Comparison of ENCODE assay signal across 9 cellular contexts in genomic region chr20:17557675-17558006, GRCh38. TPM values are rescaled to one million over a fixed set of nuclear protein-coding genes. Genes with fewer than 3 reads are reported as not detected.
DNase-seq lines count a peak whose midpoint lies in the region; ATAC-seq and TF ChIP-seq lines count a peak whose summit lies in the region.
"Had no signal": no experiment of that assay in that cellular context is flagged by ENCODE, and none has a peak within 500 bp of the region (broad histone marks: within the 10 kb centered on the region; RNA-seq: fewer than 3 reads in every experiment).

No MANE protein-coding gene starts in this region.

- H3K27ac ChIP-seq in SK-N-SH (ENCODE audit: low read depth in 2 of 2, low read length in 1 of 2) (peak overlapping the region; percentile 84 to 100; a peak in 3 of 4 replicates), stomach smooth muscle (ENCODE audit: low read length) (peak overlapping the region; percentile 98)
- H3K27ac ChIP-seq in CD8-positive, alpha-beta T cell (ENCODE audit: low read depth, low read length): no peak overlapping the region

- intact Hi-C loops in head of caudate nucleus (cut with DNase I): no loop called here
- intact Hi-C loops in CD8-positive, alpha-beta T cell (cut with DNase I, micrococcal nuclease): no loop called here

- 12% methylated on average over 3 of the region's 3 CpGs for WGBS in SK-N-SH (ENCODE audit: low lambda C conversion rate)

- DNase-seq in DMS153 (lab: John Stamatoyannopoulos, UW): peak; percentile 52
- no peak for DNase-seq in DMS153 treated with DMSO at 0.1 percent for 48 hours (lab: John Stamatoyannopoulos, UW; ENCODE audit: unreplicated experiment)
- DNase-seq in SK-N-SH: no peak
- peak; percentile 67 for DNase-seq in glomerular visceral epithelial cell (ENCODE audit: extremely low spot score)
- no peak for DNase-seq in head of caudate nucleus
- no peak for DNase-seq in CD8-positive, alpha-beta T cell

- no peaks in the 10 kb centered on the region for H3K9me3 ChIP-seq in SK-N-SH
- no peaks in the 10 kb centered on the region for H3K9me3 ChIP-seq in stomach smooth muscle (ENCODE audit: control insufficient read depth in 2 of 2, low read length in 2 of 2)
- H3K9me3 ChIP-seq in CD8-positive, alpha-beta T cell (ENCODE audit: low read length): no peaks in the 10 kb centered on the region

- H3K79me2 ChIP-seq in SK-N-SH (ENCODE audit: insufficient read depth): peaks cover 7% of the 10 kb centered on the region; the same call in 1 of the 2 replicates

- no peaks in the 10 kb centered on the region for H3K36me3 ChIP-seq in SK-N-SH (replicated peaks in 1 of 2; ENCODE audit: control insufficient read depth in 1 of 2, insufficient read depth in 2 of 2, low read length in 1 of 2)
- H3K36me3 ChIP-seq in stomach smooth muscle (ENCODE audit: control insufficient read depth in 2 of 2, insufficient read depth in 2 of 2, low read length in 2 of 2): no peaks in the 10 kb centered on the region
- H3K36me3 ChIP-seq in CD8-positive, alpha-beta T cell (ENCODE audit: insufficient read depth, low read length): no peaks in the 10 kb centered on the region

- no peak overlapping the region for H3K27ac Mint-ChIP-seq in CD8-positive, alpha-beta T cell
- H3K27ac Mint-ChIP-seq: memory B cell had no signal

- H3K4me3 ChIP-seq in SK-N-SH (ENCODE audit: low read depth in 2 of 2, low read length in 1 of 2) (peak overlapping the region in 1 of 2 experiments; percentile 56; a peak in 2 of 4 replicates), stomach smooth muscle (ENCODE audit: low read length in 2 of 2) (peak overlapping the region in 1 of 2 donors; percentile 49)
- H3K4me3 ChIP-seq in CD8-positive, alpha-beta T cell (ENCODE audit: low read depth, low read length): no peak overlapping the region

- no peaks in the 10 kb centered on the region for H4K20me1 ChIP-seq in SK-N-SH (ENCODE audit: insufficient read depth)

- H3K27me3 Mint-ChIP-seq in CD8-positive, alpha-beta T cell (ENCODE audit: low read depth): no peaks in the 10 kb centered on the region

- peak in 1 of 2 experiments; percentile 9; a peak in 1 of 4 replicates for TF ChIP-seq EP300 in SK-N-SH (IDR thresholded peaks at IDR 0.05; ENCODE audit: borderline replicate concordance in 1 of 2, low read depth in 1 of 2, low read length in 1 of 2)

- no peak for TF ChIP-seq CTCF in SK-N-SH (IDR thresholded peaks at IDR 0.05)
- no peak for TF ChIP-seq CTCF in CD8-positive, alpha-beta T cell (IDR thresholded peaks at IDR 0.05)

- no peaks in the 10 kb centered on the region for H3K4me1 Mint-ChIP-seq in CD8-positive, alpha-beta T cell (ENCODE audit: low read depth)
- H3K4me1 Mint-ChIP-seq: memory B cell had no signal

- H3F3A ChIP-seq in SK-N-SH (replicated peaks; ENCODE audit: insufficient read depth): peaks cover 41% of the 10 kb centered on the region

- H3K4me2 ChIP-seq in SK-N-SH: peak overlapping the region; percentile 64

- no peak overlapping the region for H3K4me3 Mint-ChIP-seq in CD8-positive, alpha-beta T cell
- H3K4me3 Mint-ChIP-seq: memory B cell had no signal

- POLR2A ChIA-PET in SK-N-SH (lab: Yijun Ruan, JAX): no interaction called here
- POLR2A ChIA-PET in CD8-positive, alpha-beta T cell (lab: Charles Lee): no interaction called here

- no peaks in the 10 kb centered on the region for H3K9me2 ChIP-seq in SK-N-SH

- H3K4me1 ChIP-seq in SK-N-SH (ENCODE audit: control insufficient read depth in 1 of 2, insufficient read depth in 2 of 2, low read depth in 1 of 2, low read length in 1 of 2) (peaks cover 7 to 16% of the 10 kb centered on the region in 2 experiments; a peak in 3 of 4 replicates), stomach smooth muscle (ENCODE audit: control insufficient read depth, insufficient read depth, low read length) (peaks cover 43% of the 10 kb centered on the region)
- no peaks in the 10 kb centered on the region for H3K4me1 ChIP-seq in CD8-positive, alpha-beta T cell (ENCODE audit: insufficient read depth, low read length)

- no peak for ATAC-seq in HG03565 (IDR thresholded peaks at IDR 0.05; ENCODE audit: unreplicated experiment)
- no peak for ATAC-seq in CD8-positive, alpha-beta T cell

- no peaks in the 10 kb centered on the region for H3K27me3 ChIP-seq in SK-N-SH (ENCODE audit: insufficient read depth)
- no peaks in the 10 kb centered on the region for H3K27me3 ChIP-seq in stomach smooth muscle (ENCODE audit: control insufficient read depth in 1 of 2, insufficient read depth in 2 of 2, low read length in 2 of 2)
- H3K27me3 ChIP-seq in CD8-positive, alpha-beta T cell (ENCODE audit: insufficient read depth, low read length): no peaks in the 10 kb centered on the region

- no peak overlapping the region for H2AFZ ChIP-seq in SK-N-SH (ENCODE audit: low read depth)

- no peak for TF ChIP-seq RAD21 in SK-N-SH (IDR thresholded peaks at IDR 0.05; ENCODE audit: low read length)

- no peaks in the 10 kb centered on the region for H3K36me3 Mint-ChIP-seq in CD8-positive, alpha-beta T cell
- H3K36me3 Mint-ChIP-seq: memory B cell had no signal

- CTCF ChIA-PET in SK-N-SH (lab: Yijun Ruan, JAX): interaction anchor here (1.0 to 1.4 kb wide), 4 partner anchors 12 to 124 kb away, joined by 3 to 6 read pairs (median 4); partner anchors contain the start of genes DSTN and RRBP1
- CTCF ChIA-PET in CD8-positive, alpha-beta T cell (lab: Charles Lee): interaction anchor here (1.3 to 1.7 kb wide), 2 partner anchors 21 to 92 kb away, joined by 3 to 6 read pairs; no protein-coding TSS in a partner anchor

- H3K9me3 Mint-ChIP-seq in CD8-positive, alpha-beta T cell: no peaks in the 10 kb centered on the region
- H3K9me3 Mint-ChIP-seq: memory B cell had no signal

- H3K9ac ChIP-seq in SK-N-SH: peak overlapping the region; percentile 83
- peak overlapping the region; percentile 49 to 66 for H3K9ac ChIP-seq in stomach smooth muscle (ENCODE audit: low read length in 2 of 2)

TF ChIP-seq in SK-N-SH, 30 proteins besides CTCF, POLR2A, EP300 and RAD21:
- no peak for TF ChIP-seq SIN3A (IDR thresholded peaks at IDR 0.05; ENCODE audit: borderline replicate concordance, low read depth, low read length)
- TF ChIP-seq POLR2AphosphoS5 (IDR thresholded peaks at IDR 0.05; ENCODE audit: low read depth, low read length): peak; percentile 11; the same call in 1 of the 2 replicates
- no peak for TF ChIP-seq FOXM1 (IDR thresholded peaks at IDR 0.05; ENCODE audit: low read depth)
- TF ChIP-seq NFIC (IDR thresholded peaks at IDR 0.05; ENCODE audit: borderline replicate concordance): peak; percentile 55
- TF ChIP-seq TAF1 (IDR thresholded peaks at IDR 0.05; ENCODE audit: borderline replicate concordance, low read depth, low read length): no peak
- TF ChIP-seq JUND (IDR thresholded peaks at IDR 0.05): peak; percentile 65
- peak; percentile 27; the same call in 1 of the 2 replicates for TF ChIP-seq PBX3 (IDR thresholded peaks at IDR 0.05)
- TF ChIP-seq TEAD4 (IDR thresholded peaks at IDR 0.05; ENCODE audit: borderline replicate concordance, insufficient read depth): no peak
- peak; percentile 70; the same call in 1 of the 2 replicates for TF ChIP-seq FOSL2 (IDR thresholded peaks at IDR 0.05; ENCODE audit: borderline replicate concordance, low read depth)
- no peak for TF ChIP-seq GATA2 (CRISPR knock-in tag; IDR thresholded peaks at IDR 0.05)
- peak; percentile 57 for TF ChIP-seq MAX (IDR thresholded peaks at IDR 0.05; ENCODE audit: low read depth)
- peak; percentile 78 for TF ChIP-seq TCF12 (IDR thresholded peaks at IDR 0.05)
- no peak for TF ChIP-seq ZBTB33 (IDR thresholded peaks at IDR 0.05; ENCODE audit: borderline replicate concordance, low read depth)

RNA-seq across cellular contexts. Expression of gene DSTN, which starts 12.2 kb away (rescaled TPM):
- polyA plus RNA-seq in SK-N-SH (2012; rRNA removed): 151 and 167 TPM in 2 replicates
- 249 and 348 TPM in 2 replicates for polyA plus RNA-seq in SK-N-SH (2012; cell fraction: cytosol; rRNA removed)
- polyA plus RNA-seq in SK-N-SH (2012; cell fraction: nucleus; rRNA removed): 57.6 and 74.2 TPM in 2 replicates
- 10 to 100 TPM; 40.5 to 42.9 TPM for total RNA-seq in CD8-positive, alpha-beta T cell

RNA-seq across cellular contexts. Expression of gene BFSP1, which starts 26.5 kb away (rescaled TPM):
- polyA plus RNA-seq in SK-N-SH (2012; rRNA removed): 6.7 and 7.1 TPM in 2 replicates
- polyA plus RNA-seq in SK-N-SH (2012; cell fraction: cytosol; rRNA removed): 8.9 and 9.2 TPM in 2 replicates
- 5.6 and 5.9 TPM in 2 replicates for polyA plus RNA-seq in SK-N-SH (2012; cell fraction: nucleus; rRNA removed)
- under 1 TPM; 0.14 to 0.31 TPM for total RNA-seq in CD8-positive, alpha-beta T cell

Comparison
In these comparisons a context has a peak if more than half of its experiments do, and no peak if none do; other contexts are left out.
1. DNase-seq: peak in DMS153 (single experiment) and glomerular visceral epithelial cell (single experiment); none in DMS153 treated with DMSO at 0.1 percent for 48 hours (single experiment), SK-N-SH (single experiment), head of caudate nucleus (0 of 42) and CD8-positive, alpha-beta T cell (0 of 7).